Comparison of ENCODE assay signal across 8 cellular contexts in genomic region chr17:36072431-36073121, GRCh38. TPM values are rescaled to one million over a fixed set of nuclear protein-coding genes. Genes with fewer than 3 reads are reported as not detected.
A peak's percentile ranks its signal among the peaks of the same experiment; 100 is the strongest.
DNase-seq lines count a peak whose midpoint lies in the region; ATAC-seq, FAIRE-seq and TF ChIP-seq lines count a peak whose summit lies in the region.

No MANE protein-coding gene starts in this region.

- peak overlapping the region; percentile 27 for H3K4me3 Mint-ChIP-seq in central memory CD8-positive, alpha-beta T cell

- intact Hi-C loops in right lobe of liver (cut with DNase I) = loop anchor here (10.0 kb wide), 2 partner anchors 72 to 88 kb away; partner anchors contain the start of genes CCL14 (in 2 of the 2) and CCL16 (in 2 of the 2)

- peaks cover 1% of the 10 kb centered on the region for H3K9me3 Mint-ChIP-seq in central memory CD8-positive, alpha-beta T cell

- H3K4me1 ChIP-seq in right lobe of liver = no peaks in the 10 kb centered on the region

- H3K9me3 ChIP-seq in right lobe of liver = no peaks in the 10 kb centered on the region

- H3K27me3 ChIP-seq in right lobe of liver = no peaks in the 10 kb centered on the region

- no peaks in the 10 kb centered on the region for H3K36me3 ChIP-seq in right lobe of liver

- peak; percentile 22 for DNase-seq in NCI-H748 (lab: John Stamatoyannopoulos, UW; ENCODE audit: unreplicated experiment)
- DNase-seq in NCI-H748 treated with DMSO at 0.1 percent for 48 hours (lab: John Stamatoyannopoulos, UW) = no peak
- DNase-seq in HTR-8/SVneo (ENCODE audit: insufficient read length, low spot score) = peak; percentile 56
- DNase-seq in central memory CD8-positive, alpha-beta T cell (ENCODE audit: low spot score in 2 of 2) = peak; percentile 49 to 59
- DNase-seq in right lobe of liver = peak; percentile 57 to 76 (median 70)
- peak; percentile 89 for DNase-seq in stimulated activated CD8-positive, alpha-beta memory T cell treated with anti-CD3 and anti-CD28 coated beads, Interleukin-4, amount 100 ng/mL, for 48 hours

- TF ChIP-seq CTCF in VCaP (conservative IDR thresholded peaks at IDR 0.05) (peak; percentile 59), right lobe of liver (IDR thresholded peaks at IDR 0.05) (peak; percentile 74 to 93 (median 88))

- no peak for TF ChIP-seq POLR2A in right lobe of liver (IDR thresholded peaks at IDR 0.05)

- no peak for FAIRE-seq in HTR-8/SVneo (lab: Jason Lieb, UNC)

- 15% methylated on average over 10 of the region's 12 CpGs for WGBS in right lobe of liver (ENCODE audit: insufficient coverage, low coverage, low lambda C conversion rate, missing lambda C conversion rate)

- peak; percentile 60 for ATAC-seq in central memory CD8-positive, alpha-beta T cell (replicated peaks; ENCODE audit: extremely low read depth, poor library complexity, severe bottlenecking)
- ATAC-seq in right lobe of liver (peak; percentile 91 to 98 (median 96)), HG02623 (IDR thresholded peaks at IDR 0.05; ENCODE audit: unreplicated experiment) (no peak)

- peaks cover 33% of the 10 kb centered on the region for H3K4me1 Mint-ChIP-seq in central memory CD8-positive, alpha-beta T cell

- no peak overlapping the region for H3K4me3 ChIP-seq in right lobe of liver

- H3K27ac ChIP-seq in VCaP (no peak overlapping the region), right lobe of liver (no peak overlapping the region)

- H3K36me3 Mint-ChIP-seq in central memory CD8-positive, alpha-beta T cell (ENCODE audit: insufficient read depth) = peaks cover 2% of the 10 kb centered on the region

- H3K27ac Mint-ChIP-seq in central memory CD8-positive, alpha-beta T cell (ENCODE audit: low read depth) = peak overlapping the region; percentile 76

- H3K27me3 Mint-ChIP-seq in central memory CD8-positive, alpha-beta T cell = no peaks in the 10 kb centered on the region

RNA-seq across cellular contexts. Expression of gene CCL18, which starts 8.5 kb away (rescaled TPM):
- total RNA-seq in right lobe of liver = 1 to 10 TPM in 2 of 6 experiments, under 1 TPM in 3, not detected in 1; 0.29 to 2.0 (median 0.64) TPM

RNA-seq across cellular contexts. Expression of gene CCL3, which starts 17.4 kb away (rescaled TPM):
- 10 to 100 TPM in 1 of 6 experiments, 1 to 10 TPM in 1, under 1 TPM in 3, not detected in 1; 0.43 to 18.2 (median 0.53) TPM for total RNA-seq in right lobe of liver

RNA-seq across cellular contexts. Expression of gene CCL4, which starts 31.1 kb away (rescaled TPM):
- 1 to 10 TPM in 4 of 6 experiments, under 1 TPM in 2; 0.79 to 7.1 (median 2.4) TPM for total RNA-seq in right lobe of liver

RNA-seq across cellular contexts. Expression of gene CCL23, which starts 54.8 kb away (rescaled TPM):
- total RNA-seq in right lobe of liver = 10 to 100 TPM in 1 of 6 experiments, 1 to 10 TPM in 5; 1.1 to 12.7 (median 2.1) TPM
